Comparison of ENCODE assay signal across 1 cellular context in the genomic region with DNA sequence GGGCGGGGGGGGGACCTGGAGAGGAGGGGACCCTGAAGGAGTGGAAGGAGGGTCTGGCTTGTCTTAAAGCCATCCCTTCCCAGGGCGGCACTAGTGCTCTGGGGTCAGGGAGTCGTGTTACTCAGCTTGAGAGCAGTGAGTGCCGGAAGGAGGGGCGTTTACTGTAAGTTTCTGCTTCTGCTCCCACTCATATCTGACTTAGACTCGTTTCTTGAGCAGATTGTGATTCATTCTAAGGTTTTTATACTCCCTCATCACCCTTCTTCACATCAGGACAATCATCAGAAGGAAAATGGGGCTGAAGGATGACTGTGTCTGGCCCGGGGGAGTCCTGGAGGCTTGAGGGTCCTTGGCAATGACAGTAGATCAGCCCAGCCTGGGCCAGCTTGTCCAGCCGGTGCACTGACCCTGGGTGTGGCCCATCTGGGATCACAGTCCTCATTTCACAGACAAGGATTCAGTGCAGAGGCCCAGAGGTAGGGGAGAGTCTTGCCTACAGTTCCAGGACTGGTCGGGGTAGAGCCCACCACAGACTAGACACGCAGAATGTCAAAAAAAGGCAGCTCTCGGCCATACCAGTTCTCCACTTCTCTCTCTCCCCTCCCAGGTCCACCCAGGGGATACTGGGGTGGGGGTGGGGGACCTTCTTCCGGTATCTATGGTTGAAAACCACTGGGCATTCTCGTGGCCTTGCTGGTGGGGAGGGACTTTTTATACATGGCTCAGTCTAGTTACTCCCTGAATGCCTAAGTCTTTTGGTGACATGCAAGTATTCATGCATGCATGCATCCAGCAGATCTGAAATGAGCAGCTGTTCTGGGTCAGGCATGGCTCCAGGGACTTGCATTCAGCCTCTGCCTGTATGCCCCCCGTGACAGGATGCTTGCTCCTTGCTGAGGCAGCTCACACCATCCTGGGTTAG.
A peak's percentile ranks its signal among the peaks of the same experiment; 100 is the strongest.
TF ChIP-seq lines count a peak whose summit lies in the region.

No MANE protein-coding gene starts in this region.

TF ChIP-seq in K562, 482 proteins besides CTCF, POLR2A, EP300 and RAD21 (continued from another document):
- TF ChIP-seq RNF2 (IDR thresholded peaks at IDR 0.05): no peak
- TF ChIP-seq, protein P1, sequence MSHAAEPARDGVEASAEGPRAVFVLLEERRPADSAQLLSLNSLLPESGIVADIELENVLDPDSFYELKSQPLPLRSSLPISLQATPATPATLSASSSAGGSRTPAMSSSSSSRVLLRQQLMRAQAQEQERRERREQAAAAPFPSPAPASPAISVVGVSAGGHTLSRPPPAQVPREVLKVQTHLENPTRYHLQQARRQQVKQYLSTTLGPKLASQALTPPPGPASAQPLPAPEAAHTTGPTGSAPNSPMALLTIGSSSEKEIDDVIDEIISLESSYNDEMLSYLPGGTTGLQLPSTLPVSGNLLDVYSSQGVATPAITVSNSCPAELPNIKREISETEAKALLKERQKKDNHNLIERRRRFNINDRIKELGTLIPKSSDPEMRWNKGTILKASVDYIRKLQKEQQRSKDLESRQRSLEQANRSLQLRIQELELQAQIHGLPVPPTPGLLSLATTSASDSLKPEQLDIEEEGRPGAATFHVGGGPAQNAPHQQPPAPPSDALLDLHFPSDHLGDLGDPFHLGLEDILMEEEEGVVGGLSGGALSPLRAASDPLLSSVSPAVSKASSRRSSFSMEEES (CRISPR knock-in tag; IDR thresholded peaks at IDR 0.05): no peak
- no peak for TF ChIP-seq GABPB1 (CRISPR knock-in tag; IDR thresholded peaks at IDR 0.05)
- TF ChIP-seq, protein P2, sequence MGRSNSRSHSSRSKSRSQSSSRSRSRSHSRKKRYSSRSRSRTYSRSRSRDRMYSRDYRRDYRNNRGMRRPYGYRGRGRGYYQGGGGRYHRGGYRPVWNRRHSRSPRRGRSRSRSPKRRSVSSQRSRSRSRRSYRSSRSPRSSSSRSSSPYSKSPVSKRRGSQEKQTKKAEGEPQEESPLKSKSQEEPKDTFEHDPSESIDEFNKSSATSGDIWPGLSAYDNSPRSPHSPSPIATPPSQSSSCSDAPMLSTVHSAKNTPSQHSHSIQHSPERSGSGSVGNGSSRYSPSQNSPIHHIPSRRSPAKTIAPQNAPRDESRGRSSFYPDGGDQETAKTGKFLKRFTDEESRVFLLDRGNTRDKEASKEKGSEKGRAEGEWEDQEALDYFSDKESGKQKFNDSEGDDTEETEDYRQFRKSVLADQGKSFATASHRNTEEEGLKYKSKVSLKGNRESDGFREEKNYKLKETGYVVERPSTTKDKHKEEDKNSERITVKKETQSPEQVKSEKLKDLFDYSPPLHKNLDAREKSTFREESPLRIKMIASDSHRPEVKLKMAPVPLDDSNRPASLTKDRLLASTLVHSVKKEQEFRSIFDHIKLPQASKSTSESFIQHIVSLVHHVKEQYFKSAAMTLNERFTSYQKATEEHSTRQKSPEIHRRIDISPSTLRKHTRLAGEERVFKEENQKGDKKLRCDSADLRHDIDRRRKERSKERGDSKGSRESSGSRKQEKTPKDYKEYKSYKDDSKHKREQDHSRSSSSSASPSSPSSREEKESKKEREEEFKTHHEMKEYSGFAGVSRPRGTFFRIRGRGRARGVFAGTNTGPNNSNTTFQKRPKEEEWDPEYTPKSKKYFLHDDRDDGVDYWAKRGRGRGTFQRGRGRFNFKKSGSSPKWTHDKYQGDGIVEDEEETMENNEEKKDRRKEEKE (IDR thresholded peaks at IDR 0.05; ENCODE audit: borderline replicate concordance in 1 of 2, control insufficient read depth in 1 of 2, low read depth in 2 of 2, low read length in 1 of 2): no peak
- no peak for TF ChIP-seq MTF1 (CRISPR knock-in tag; IDR thresholded peaks at IDR 0.05; ENCODE audit: borderline replicate concordance)
- TF ChIP-seq ZBTB1 (CRISPR knock-in tag; IDR thresholded peaks at IDR 0.05; ENCODE audit: borderline replicate concordance, low read depth): no peak
- TF ChIP-seq, protein P3, sequence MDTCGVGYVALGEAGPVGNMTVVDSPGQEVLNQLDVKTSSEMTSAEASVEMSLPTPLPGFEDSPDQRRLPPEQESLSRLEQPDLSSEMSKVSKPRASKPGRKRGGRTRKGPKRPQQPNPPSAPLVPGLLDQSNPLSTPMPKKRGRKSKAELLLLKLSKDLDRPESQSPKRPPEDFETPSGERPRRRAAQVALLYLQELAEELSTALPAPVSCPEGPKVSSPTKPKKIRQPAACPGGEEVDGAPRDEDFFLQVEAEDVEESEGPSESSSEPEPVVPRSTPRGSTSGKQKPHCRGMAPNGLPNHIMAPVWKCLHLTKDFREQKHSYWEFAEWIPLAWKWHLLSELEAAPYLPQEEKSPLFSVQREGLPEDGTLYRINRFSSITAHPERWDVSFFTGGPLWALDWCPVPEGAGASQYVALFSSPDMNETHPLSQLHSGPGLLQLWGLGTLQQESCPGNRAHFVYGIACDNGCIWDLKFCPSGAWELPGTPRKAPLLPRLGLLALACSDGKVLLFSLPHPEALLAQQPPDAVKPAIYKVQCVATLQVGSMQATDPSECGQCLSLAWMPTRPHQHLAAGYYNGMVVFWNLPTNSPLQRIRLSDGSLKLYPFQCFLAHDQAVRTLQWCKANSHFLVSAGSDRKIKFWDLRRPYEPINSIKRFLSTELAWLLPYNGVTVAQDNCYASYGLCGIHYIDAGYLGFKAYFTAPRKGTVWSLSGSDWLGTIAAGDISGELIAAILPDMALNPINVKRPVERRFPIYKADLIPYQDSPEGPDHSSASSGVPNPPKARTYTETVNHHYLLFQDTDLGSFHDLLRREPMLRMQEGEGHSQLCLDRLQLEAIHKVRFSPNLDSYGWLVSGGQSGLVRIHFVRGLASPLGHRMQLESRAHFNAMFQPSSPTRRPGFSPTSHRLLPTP (IDR thresholded peaks at IDR 0.05; ENCODE audit: borderline replicate concordance, extremely low read depth, insufficient read length): no peak
- no peak for TF ChIP-seq HNRNPUL1 (IDR thresholded peaks at IDR 0.05; ENCODE audit: low read length)
- TF ChIP-seq ZNF707 (CRISPR knock-in tag; conservative IDR thresholded peaks at IDR 0.05): no peak
- TF ChIP-seq ZFX (CRISPR knock-in tag; IDR thresholded peaks at IDR 0.05): no peak
- TF ChIP-seq ZBTB7A (IDR thresholded peaks at IDR 0.05; ENCODE audit: borderline replicate concordance, control insufficient read depth, low read depth, low read length): peak; percentile 77; the same call in 1 of the 2 replicates
- TF ChIP-seq ELF4 (CRISPR knock-in tag; IDR thresholded peaks at IDR 0.05): no peak
- peak in 1 of 2 experiments; percentile 50; a peak in 1 of 4 replicates for TF ChIP-seq SRF (CRISPR knock-in tag; IDR thresholded peaks at IDR 0.05)
- no peak for TF ChIP-seq CREB1 (IDR thresholded peaks at IDR 0.05)
- TF ChIP-seq CREB1 (CRISPR knock-in tag; IDR thresholded peaks at IDR 0.05): no peak
- TF ChIP-seq SIX5 (IDR thresholded peaks at IDR 0.05; ENCODE audit: borderline replicate concordance in 1 of 2, insufficient read depth in 1 of 2, low read depth in 1 of 2, low read length in 2 of 2): no peak
- peak; percentile 29; the same call in 1 of the 2 replicates for TF ChIP-seq ARID1B (IDR thresholded peaks at IDR 0.05)
- TF ChIP-seq, protein P4, sequence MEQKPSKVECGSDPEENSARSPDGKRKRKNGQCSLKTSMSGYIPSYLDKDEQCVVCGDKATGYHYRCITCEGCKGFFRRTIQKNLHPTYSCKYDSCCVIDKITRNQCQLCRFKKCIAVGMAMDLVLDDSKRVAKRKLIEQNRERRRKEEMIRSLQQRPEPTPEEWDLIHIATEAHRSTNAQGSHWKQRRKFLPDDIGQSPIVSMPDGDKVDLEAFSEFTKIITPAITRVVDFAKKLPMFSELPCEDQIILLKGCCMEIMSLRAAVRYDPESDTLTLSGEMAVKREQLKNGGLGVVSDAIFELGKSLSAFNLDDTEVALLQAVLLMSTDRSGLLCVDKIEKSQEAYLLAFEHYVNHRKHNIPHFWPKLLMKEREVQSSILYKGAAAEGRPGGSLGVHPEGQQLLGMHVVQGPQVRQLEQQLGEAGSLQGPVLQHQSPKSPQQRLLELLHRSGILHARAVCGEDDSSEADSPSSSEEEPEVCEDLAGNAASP (IDR thresholded peaks at IDR 0.05): no peak
- TF ChIP-seq JUN (IDR thresholded peaks at IDR 0.05; ENCODE audit: borderline replicate concordance, low read depth, low read length): no peak
- TF ChIP-seq JUN (CRISPR knock-in tag; IDR thresholded peaks at IDR 0.05; ENCODE audit: borderline replicate concordance): no peak
- TF ChIP-seq, protein P5, sequence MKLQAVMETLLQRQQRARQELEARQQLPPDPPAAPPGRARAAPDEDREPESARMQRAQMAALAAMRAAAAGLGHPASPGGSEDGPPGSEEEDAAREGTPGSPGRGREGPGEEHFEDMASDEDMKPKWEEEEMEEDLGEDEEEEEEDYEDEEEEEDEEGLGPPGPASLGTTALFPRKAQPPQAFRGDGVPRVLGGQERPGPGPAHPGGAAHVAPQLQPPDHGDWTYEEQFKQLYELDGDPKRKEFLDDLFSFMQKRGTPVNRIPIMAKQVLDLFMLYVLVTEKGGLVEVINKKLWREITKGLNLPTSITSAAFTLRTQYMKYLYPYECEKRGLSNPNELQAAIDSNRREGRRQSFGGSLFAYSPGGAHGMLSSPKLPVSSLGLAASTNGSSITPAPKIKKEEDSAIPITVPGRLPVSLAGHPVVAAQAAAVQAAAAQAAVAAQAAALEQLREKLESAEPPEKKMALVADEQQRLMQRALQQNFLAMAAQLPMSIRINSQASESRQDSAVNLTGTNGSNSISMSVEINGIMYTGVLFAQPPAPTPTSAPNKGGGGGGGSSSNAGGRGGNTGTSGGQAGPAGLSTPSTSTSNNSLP (IDR thresholded peaks at IDR 0.05; ENCODE audit: borderline replicate concordance, low read depth, low read length): no peak
- no peak for TF ChIP-seq HOXB6 (CRISPR knock-in tag; IDR thresholded peaks at IDR 0.05; ENCODE audit: borderline replicate concordance)
- TF ChIP-seq U2AF1 (optimal IDR thresholded peaks at IDR 0.05; ENCODE audit: low read depth, low read length): no peak
TF ChIP-seq in K562: peak in this region for 8.
